In genomic region chr15:101652783-101653430, GRCh38 we compare ENCODE assay signal across 8 cellular contexts. TPM values are rescaled to one million over a fixed set of nuclear protein-coding genes. Genes with fewer than 3 reads are reported as not detected.
DNase-seq lines count a peak whose midpoint lies in the region; ATAC-seq, FAIRE-seq and TF ChIP-seq lines count a peak whose summit lies in the region.

No MANE protein-coding gene starts in this region.

- H3K9me3 Mint-ChIP-seq in activated CD4-positive, alpha-beta memory T cell treated with anti-CD3 and anti-CD28 coated beads for 36 hours, result no peaks in the 10 kb centered on the region

- peaks cover 37% of the 10 kb centered on the region for H3K4me1 Mint-ChIP-seq in activated CD4-positive, alpha-beta memory T cell treated with anti-CD3 and anti-CD28 coated beads for 36 hours (ENCODE audit: low read depth)

- H3K4me3 ChIP-seq in foreskin fibroblast (ENCODE audit: low read depth in 1 of 2, low read length in 2 of 2) (peak overlapping the region; percentile 70 to 94), pancreas (peak overlapping the region; percentile 84 to 96 (median 90))

- FAIRE-seq in pancreas (lab: Jason Lieb, UNC), result no peak

- H3K27me3 Mint-ChIP-seq in activated CD4-positive, alpha-beta memory T cell treated with anti-CD3 and anti-CD28 coated beads for 36 hours, result no peaks in the 10 kb centered on the region

- H3K36me3 ChIP-seq in pancreas, result peaks cover 0 to 4% (median 0%) of the 10 kb centered on the region in 3 donors

- POLR2A ChIA-PET in activated CD4-positive, alpha-beta memory T cell treated with anti-CD3 and anti-CD28 coated beads for 36 hours (lab: Charles Lee), result interaction anchor here (1.0 to 1.7 kb wide), 3 partner anchors 71 to 359 kb away, joined by 5 to 8 read pairs (median 5); partner anchors contain the start of genes SNRPA1 and TARS3

- peak overlapping the region; percentile 83 for H3K4me3 Mint-ChIP-seq in activated CD4-positive, alpha-beta memory T cell treated with anti-CD3 and anti-CD28 coated beads for 36 hours

- CTCF ChIA-PET in activated CD4-positive, alpha-beta memory T cell treated with anti-CD3 and anti-CD28 coated beads for 36 hours (lab: Charles Lee), result interaction anchor here (1.3 to 2.9 kb wide), 2 partner anchors 11 to 358 kb away, joined by 3 to 16 read pairs; partner anchors contain the start of gene SNRPA1

- peaks cover 17% of the 10 kb centered on the region for H3K36me3 Mint-ChIP-seq in activated CD4-positive, alpha-beta memory T cell treated with anti-CD3 and anti-CD28 coated beads for 36 hours

- intact Hi-C loops in Right ventricle myocardium inferior (cut with DNase I), result loop anchor here (2.0 kb wide), 1 partner anchor 358 kb away; the partner anchor contains the start of gene SNRPA1
- intact Hi-C loops in cardiac septum (cut with DNase I), result loop anchor here (5.0 kb wide), 1 partner anchor 361 kb away; no protein-coding TSS in a partner anchor
- intact Hi-C loops in activated CD4-positive, alpha-beta memory T cell treated with anti-CD3 and anti-CD28 coated beads for 36 hours (cut with micrococcal nuclease), result loop anchor here (1.0 to 5.0 kb wide), 7 partner anchors 11 to 1051 kb away; partner anchors contain the start of genes ASB7, LINS1, SELENOS and SNRPA1
- intact Hi-C loops in pancreas (cut with DNase I), result no loop called here

- no peaks in the 10 kb centered on the region for H3K9me3 ChIP-seq in pancreas

- peak overlapping the region; percentile 86 to 96 (median 91) for H3K27ac ChIP-seq in pancreas

- H3K4me1 ChIP-seq in pancreas, result peaks cover 11 to 25% (median 15%) of the 10 kb centered on the region in 3 donors

- no peaks in the 10 kb centered on the region for H3K27me3 ChIP-seq in pancreas

- no peak for TF ChIP-seq CTCF in foreskin fibroblast (IDR thresholded peaks at IDR 0.05; ENCODE audit: low read depth, low read length)
- TF ChIP-seq CTCF in pancreas (IDR thresholded peaks at IDR 0.05), result no peak

- 26 to 28% methylated on average over 42 of the region's 42 CpGs for whole genome bisulfite sequencing in pancreas, 2 donors

- ATAC-seq in Right ventricle myocardium inferior (peak; percentile 17), pancreas (peak; percentile 28 to 67 (median 48)), GM21619 (IDR thresholded peaks at IDR 0.05; ENCODE audit: unreplicated experiment) (no peak), HG03045 (IDR thresholded peaks at IDR 0.05; ENCODE audit: unreplicated experiment) (no peak)

- no peak for DNase-seq in Right ventricle myocardium inferior (ENCODE audit: missing footprints)
- DNase-seq in cardiac septum (ENCODE audit: low spot score), result no peak
- DNase-seq in activated CD4-positive, alpha-beta memory T cell treated with anti-CD3 and anti-CD28 coated beads for 36 hours, result peak; percentile 44
- DNase-seq in foreskin fibroblast, result peak; percentile 49 to 71
- DNase-seq in pancreas, result peak in 3 of 6 donors; percentile 39 to 69 (median 40)
- DNase-seq in T1000 (lab: John Stamatoyannopoulos, UW), result no peak

- peak overlapping the region; percentile 90 for H3K27ac Mint-ChIP-seq in activated CD4-positive, alpha-beta memory T cell treated with anti-CD3 and anti-CD28 coated beads for 36 hours

RNA-seq across cellular contexts. Expression of gene TM2D3, which starts 0.7 kb away (rescaled TPM):
- total RNA-seq in Right ventricle myocardium inferior, result 49.9 TPM
- 45.0 TPM for total RNA-seq in cardiac septum
- 10 to 100 TPM; 41.7 to 48.1 TPM for total RNA-seq in activated CD4-positive, alpha-beta memory T cell treated with anti-CD3 and anti-CD28 coated beads for 36 hours
- total RNA-seq in pancreas, result 10 to 100 TPM; 16.0 to 33.5 (median 18.4) TPM
- polyA plus RNA-seq in pancreas, result 10 to 100 TPM; 20.5 to 42.8 TPM

Comparison
In these comparisons a context has a peak if more than half of its experiments do, and no peak if none do; other contexts are left out.
1. ATAC-seq: peak in Right ventricle myocardium inferior (single experiment) and pancreas (4 of 4); none in GM21619 (single experiment) and HG03045 (single experiment).
2. DNase-seq: peak in activated CD4-positive, alpha-beta memory T cell treated with anti-CD3 and anti-CD28 coated beads for 36 hours (single experiment) and foreskin fibroblast (2 of 2); none in Right ventricle myocardium inferior (single experiment), cardiac septum (single experiment) and T1000 (single experiment).
3. intact Hi-C loops: an anchor here in Right ventricle myocardium inferior (2.0 kb wide), cardiac septum (5.0 kb wide) and activated CD4-positive, alpha-beta memory T cell treated with anti-CD3 and anti-CD28 coated beads for 36 hours (1.0 to 5.0 kb wide); none called in pancreas.